ENCODE assay signal across 11 cellular contexts in the genomic region with DNA sequence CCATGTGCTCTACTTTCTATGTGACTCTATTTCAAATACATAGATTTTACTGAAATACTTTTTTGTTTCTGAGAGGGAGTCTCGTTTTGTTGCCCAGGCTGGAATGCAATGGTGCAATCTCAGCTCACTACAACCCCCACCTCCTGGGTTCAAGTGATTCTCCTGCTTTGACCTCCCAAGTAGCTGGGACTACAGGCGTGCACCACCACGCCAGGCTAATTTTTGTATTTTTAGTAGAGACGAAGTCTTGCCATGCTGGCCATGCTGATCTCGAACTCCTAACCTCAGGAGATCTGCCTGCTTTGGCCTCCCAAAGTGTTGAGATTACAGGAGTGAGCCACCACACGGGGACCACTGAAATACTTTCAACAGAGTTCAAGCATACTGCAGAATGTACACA. TPM values are rescaled to one million over a fixed set of nuclear protein-coding genes. Genes with fewer than 3 reads are reported as not detected.
DNase-seq lines count a peak whose midpoint lies in the region; ATAC-seq and TF ChIP-seq lines count a peak whose summit lies in the region.
"Had no signal": no experiment of that assay in that cellular context is flagged by ENCODE, and none has a peak within 500 bp of the region (broad histone marks: within the 10 kb centered on the region; RNA-seq: fewer than 3 reads in every experiment).

No MANE protein-coding gene starts in this region.

- H3F3A ChIP-seq in MM.1S (ENCODE audit: insufficient read depth, low read length), result peaks cover 32% of the 10 kb centered on the region

- H3K27me3 ChIP-seq in DND-41 (ENCODE audit: insufficient read depth, low read length, poor library complexity), result no peaks in the 10 kb centered on the region
- no peaks in the 10 kb centered on the region for H3K27me3 ChIP-seq in MM.1S (replicated peaks; ENCODE audit: insufficient read depth, low read length)
- H3K27me3 ChIP-seq in neutrophil, result no peaks in the 10 kb centered on the region
- H3K27me3 ChIP-seq: SJSA1 had no signal

- peak overlapping the region; percentile 10 for H3K9ac ChIP-seq in DND-41 (ENCODE audit: low read depth, low read length)
- H3K9ac ChIP-seq in MM.1S (ENCODE audit: low read length), result no peak overlapping the region

- peak overlapping the region; percentile 28; the same call in 1 of the 2 replicates for H3K27ac ChIP-seq in DND-41 (ENCODE audit: low read length)
- no peak overlapping the region; the same call in 1 of the 2 replicates for H3K27ac ChIP-seq in MM.1S (ENCODE audit: low read length)
- peak overlapping the region; percentile 91 for H3K27ac ChIP-seq in neutrophil
- H3K27ac ChIP-seq: SJSA1 had no signal

- H2AFZ ChIP-seq in DND-41 (ENCODE audit: low read depth, low read length), result no peak overlapping the region
- H2AFZ ChIP-seq in MM.1S (ENCODE audit: low read length), result no peak overlapping the region

- H3K4me1 ChIP-seq in DND-41 (ENCODE audit: insufficient read depth, low read length) (peaks cover 42% of the 10 kb centered on the region), MM.1S (ENCODE audit: low read length) (0 out of 2 replicates have a peak, but pooled peaks cover 29% of the 10 kb centered on the region), neutrophil (ENCODE audit: control insufficient read depth in 1 of 2, insufficient read depth in 1 of 2, low read depth in 1 of 2, low read length in 1 of 2) (peaks cover 61 to 67% of the 10 kb centered on the region in 2 experiments)
- H3K4me1 ChIP-seq: SJSA1 had no signal

- H3K4me3 ChIP-seq in DND-41 (ENCODE audit: low read depth in 1 of 2, low read length in 2 of 2) (peak overlapping the region in 1 of 2 experiments; percentile 53; a peak in 1 of 4 replicates), MM.1S (ENCODE audit: low read length) (no peak overlapping the region), neutrophil (ENCODE audit: low read depth in 1 of 2, low read length in 1 of 2) (peak overlapping the region in 1 of 2 experiments; percentile 15)
- H3K4me3 ChIP-seq: SJSA1 had no signal

- no peak for ATAC-seq in DND-41 (ENCODE audit: insufficient read depth, low read depth)

- H3K79me2 ChIP-seq in DND-41 (ENCODE audit: insufficient read depth, low read length) (peaks cover 62% of the 10 kb centered on the region), MM.1S (ENCODE audit: low read length) (peaks cover 54% of the 10 kb centered on the region)

- H3K9me3 ChIP-seq in DND-41 (ENCODE audit: insufficient read depth, low read length, severe bottlenecking), result no peaks in the 10 kb centered on the region
- no peaks in the 10 kb centered on the region for H3K9me3 ChIP-seq in MM.1S (replicated peaks; ENCODE audit: insufficient read depth, low read length)
- H3K9me3 ChIP-seq in neutrophil, result no peaks in the 10 kb centered on the region
- H3K9me3 ChIP-seq: SJSA1 had no signal

- H4K20me1 ChIP-seq in DND-41 (ENCODE audit: insufficient read depth, low read length), result peaks cover 44% of the 10 kb centered on the region
- H4K20me1 ChIP-seq in MM.1S (ENCODE audit: insufficient read depth, low read length), result no peaks in the 10 kb centered on the region

- peak overlapping the region; percentile 17 for H3K4me3 Mint-ChIP-seq in chondrocyte (ENCODE audit: unreplicated experiment)

- peaks cover 45% of the 10 kb centered on the region for H3K4me1 Mint-ChIP-seq in chondrocyte (ENCODE audit: low read depth)

- peak overlapping the region; percentile 69 for H3K27ac Mint-ChIP-seq in chondrocyte (ENCODE audit: unreplicated experiment)

- H3K27me3 Mint-ChIP-seq in chondrocyte (ENCODE audit: low read depth), result no peaks in the 10 kb centered on the region

- H3K4me2 ChIP-seq in DND-41 (ENCODE audit: insufficient read depth, low read length), result peak overlapping the region; percentile 53
- H3K4me2 ChIP-seq in MM.1S (ENCODE audit: low read depth, low read length), result peak overlapping the region; percentile 24; the same call in 1 of the 2 replicates

- no peaks in the 10 kb centered on the region for H3K9me3 Mint-ChIP-seq in chondrocyte (ENCODE audit: low read depth)

- DNase-seq in DND-41 (no peak), MM.1S (no peak), chondrocyte (ENCODE audit: low spot score) (no peak), SIG-M5 treated with dmso at 0.1 percent for 504 hours (lab: John Stamatoyannopoulos, UW; ENCODE audit: unreplicated experiment) (no peak), HUDEP-2 (lab: John Stamatoyannopoulos, UW; ENCODE audit: unreplicated experiment in 76 of 76) (no peak), NCI-H345 (lab: John Stamatoyannopoulos, UW) (no peak), NCI-H187 (lab: John Stamatoyannopoulos, UW) (no peak)
- DNase-seq: NCI-H2081 had no signal

- TF ChIP-seq CTCF in DND-41 (IDR thresholded peaks at IDR 0.05; ENCODE audit: borderline replicate concordance, extremely low read depth, low read length, poor library complexity, severe bottlenecking) (no peak), MM.1S (IDR thresholded peaks at IDR 0.05; ENCODE audit: low read length) (no peak), chondrocyte (IDR thresholded peaks at IDR 0.05) (no peak), neutrophil (IDR thresholded peaks at IDR 0.05) (no peak)

- H3K9me2 ChIP-seq in MM.1S (replicated peaks; ENCODE audit: insufficient read depth, low read length), result no peaks in the 10 kb centered on the region

- H3K36me3 Mint-ChIP-seq in chondrocyte (ENCODE audit: low read depth), result peaks cover 10% of the 10 kb centered on the region

- peaks cover 67% of the 10 kb centered on the region for H3K36me3 ChIP-seq in DND-41 (ENCODE audit: insufficient read depth, low read length)
- peaks cover 9% of the 10 kb centered on the region; the same call in 1 of the 2 replicates for H3K36me3 ChIP-seq in MM.1S (replicated peaks; ENCODE audit: insufficient read depth, low read length)
- H3K36me3 ChIP-seq in neutrophil, result peaks cover 9% of the 10 kb centered on the region

RNA-seq across cellular contexts. Expression of a gene that starts 3.5 kb away (rescaled TPM):
- 39.0 to 45.7 TPM (median 40.6 TPM) in 3 replicates for total RNA-seq in chondrocyte

RNA-seq across cellular contexts. Expression of a gene that starts 10.8 kb away (rescaled TPM):
- 10.9 to 15.5 TPM (median 12.4 TPM) in 3 replicates for total RNA-seq in chondrocyte

RNA-seq across cellular contexts. Expression of a gene that starts 19.8 kb away (rescaled TPM):
- not detected in 3 replicates for total RNA-seq in chondrocyte
- total RNA-seq: pulmonary artery endothelial cell, SJSA1 had no signal

RNA-seq across cellular contexts. Expression of a gene that starts 57.2 kb away (rescaled TPM):
- 48.5 to 57.8 TPM (median 54.8 TPM) in 3 replicates for total RNA-seq in chondrocyte
